In the genomic region with DNA sequence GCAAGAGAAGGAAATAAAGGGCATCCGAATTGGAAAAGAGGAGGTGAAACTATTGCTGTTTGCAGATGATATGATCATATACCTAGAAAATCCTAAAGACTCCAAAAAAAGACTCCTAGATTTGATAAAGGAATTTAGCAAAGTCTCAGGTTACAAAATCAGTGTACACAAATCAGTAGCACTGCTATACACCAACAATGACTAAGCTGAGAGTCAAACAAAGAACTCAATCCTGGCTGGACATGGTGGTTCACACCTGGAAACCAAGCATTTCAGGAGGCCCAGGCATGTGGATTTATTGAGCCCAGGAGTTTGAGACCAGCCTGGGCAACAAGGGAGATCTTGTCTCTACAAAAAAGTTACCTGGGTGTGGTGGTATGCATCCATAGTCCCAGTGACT, we compare ENCODE assay signal across 27 cellular contexts.
A peak's percentile ranks its signal among the peaks of the same experiment; 100 is the strongest.
DNase-seq lines count a peak whose midpoint lies in the region; ATAC-seq, FAIRE-seq and TF ChIP-seq lines count a peak whose summit lies in the region.
"Had no signal": no experiment of that assay in that cellular context is flagged by ENCODE, and none has a peak within 500 bp of the region (broad histone marks: within the 10 kb centered on the region; RNA-seq: fewer than 3 reads in every experiment).

No MANE protein-coding gene starts in this region.

- peaks cover 4% of the 10 kb centered on the region for H3K9me1 ChIP-seq in IMR-90 (ENCODE audit: insufficient read depth, low read length)

- H2BK20ac ChIP-seq in IMR-90 (ENCODE audit: low read depth, low read length), result no peak overlapping the region

- H3K27ac Mint-ChIP-seq in activated naive CD8-positive, alpha-beta T cell treated with anti-CD3 and anti-CD28 coated beads for 36 hours, result no peak overlapping the region
- H3K27ac Mint-ChIP-seq in GM23338, result no peak overlapping the region
- H3K27ac Mint-ChIP-seq: CD14-positive monocyte; CD4-positive, alpha-beta memory T cell; CD8-positive, alpha-beta memory T cell had no signal

- H3K27me3 Mint-ChIP-seq in activated naive CD8-positive, alpha-beta T cell treated with anti-CD3 and anti-CD28 coated beads for 36 hours, result no peaks in the 10 kb centered on the region
- H3K27me3 Mint-ChIP-seq in GM23338 (ENCODE audit: insufficient read depth, low read depth, poor library complexity), result no peaks in the 10 kb centered on the region
- H3K27me3 Mint-ChIP-seq: CD4-positive, alpha-beta memory T cell; CD4-positive, CD25-positive, alpha-beta regulatory T cell had no signal

- H4K5ac ChIP-seq in IMR-90 (ENCODE audit: low read depth, low read length), result no peak overlapping the region

- FAIRE-seq in bronchial epithelial cell (lab: Jason Lieb, UNC), result no peak
- FAIRE-seq: A204.1, GM12878, GM12892, GM18507 had no signal

- H3K4me2 ChIP-seq in IMR-90 (ENCODE audit: low read depth, low read length), result no peak overlapping the region
- H3K4me2 ChIP-seq in PC-3 (ENCODE audit: low read length), result no peak overlapping the region
- no peak overlapping the region for H3K4me2 ChIP-seq in GM23338
- H3K4me2 ChIP-seq: BLaER1 had no signal

- H3K56ac ChIP-seq in IMR-90 (ENCODE audit: extremely low read depth, insufficient read depth, low read length), result no peak overlapping the region

- H3K9me3 ChIP-seq in IMR-90 (ENCODE audit: control insufficient read depth, insufficient read depth, low read length) (peaks cover 6% of the 10 kb centered on the region), PC-3 (ENCODE audit: low read length) (no peaks in the 10 kb centered on the region)
- H3K9me3 ChIP-seq: BE2C had no signal

- H2AK5ac ChIP-seq in IMR-90 (ENCODE audit: low read depth, low read length), result no peak overlapping the region

- H3K9me3 Mint-ChIP-seq in activated naive CD8-positive, alpha-beta T cell treated with anti-CD3 and anti-CD28 coated beads for 36 hours, result peaks cover 7% of the 10 kb centered on the region
- H3K9me3 Mint-ChIP-seq in GM23338, result no peaks in the 10 kb centered on the region

- H3K79me2 ChIP-seq in PC-3 (ENCODE audit: low read length), result no peaks in the 10 kb centered on the region
- no peaks in the 10 kb centered on the region for H3K79me2 ChIP-seq in GM23338 (replicated peaks; ENCODE audit: insufficient read depth)

- DNase-seq in IMR-90, result peak; percentile 15
- peak; percentile 64 for DNase-seq in PC-3
- peak; percentile 13 for DNase-seq in bronchial epithelial cell (ENCODE audit: low read depth)
- DNase-seq in iris pigment epithelial cell (ENCODE audit: low read depth), result peak; percentile 25
- no peak for DNase-seq in retina
- DNase-seq in activated naive CD8-positive, alpha-beta T cell treated with anti-CD3 and anti-CD28 coated beads for 36 hours, result no peak
- DNase-seq in GM23338 (ENCODE audit: low spot score), result no peak
- DNase-seq: 8988T; ACHN; BE2C; C1 segment of cervical spinal cord; CD4-positive, alpha-beta memory T cell; CD4-positive, CD25-positive, alpha-beta regulatory T cell; CD8-positive, alpha-beta memory T cell; COR-L47; DMS 273 treated with DMSO at 0.1 percent for 48 hours; DMS153; DMS79; DND-41; EL; GDM1 had no signal

- CTCF ChIA-PET in IMR-90 (lab: Yijun Ruan, JAX) (no interaction called here), PC-3 (lab: Charles Lee) (no interaction called here)

- no peak overlapping the region for H2BK5ac ChIP-seq in IMR-90 (ENCODE audit: low read depth, low read length, poor library complexity, severe bottlenecking)

- H3K14ac ChIP-seq in IMR-90 (replicated peaks; ENCODE audit: low read depth, low read length), result peak overlapping the region; percentile 28; the same call in 1 of the 2 replicates

- no CpG with 5 or more reads among the region's 1 CpG for WGBS in IMR-90 (ENCODE audit: extremely low coverage in 2 of 2, insufficient read length in 1 of 2), 2 experiments

- H3K4me1 Mint-ChIP-seq in activated naive CD8-positive, alpha-beta T cell treated with anti-CD3 and anti-CD28 coated beads for 36 hours, result no peaks in the 10 kb centered on the region
- H3K4me1 Mint-ChIP-seq in GM23338, result no peaks in the 10 kb centered on the region
- H3K4me1 Mint-ChIP-seq: CD4-positive, alpha-beta memory T cell; CD8-positive, alpha-beta memory T cell had no signal

- H3K79me1 ChIP-seq in IMR-90 (ENCODE audit: low read depth in 1 of 2, low read length in 2 of 2), result no peaks in the 10 kb centered on the region

- TF ChIP-seq CTCF in IMR-90 (conservative IDR thresholded peaks at IDR 0.05; ENCODE audit: low read depth, low read length) (no peak), PC-3 (conservative IDR thresholded peaks at IDR 0.05; ENCODE audit: low read depth, low read length) (no peak), bronchial epithelial cell (IDR thresholded peaks at IDR 0.05; ENCODE audit: insufficient read depth, low read length, severe bottlenecking) (no peak), GM23338 (conservative IDR thresholded peaks at IDR 0.05; ENCODE audit: low read depth in 2 of 2) (no peak)

- no peaks in the 10 kb centered on the region for H3K36me3 Mint-ChIP-seq in activated naive CD8-positive, alpha-beta T cell treated with anti-CD3 and anti-CD28 coated beads for 36 hours
- no peaks in the 10 kb centered on the region for H3K36me3 Mint-ChIP-seq in GM23338 (ENCODE audit: low read depth)
- H3K36me3 Mint-ChIP-seq: CD14-positive monocyte; CD4-positive, alpha-beta memory T cell; CD4-positive, CD25-positive, alpha-beta regulatory T cell had no signal

- no TSS peak for BruUV-seq in IMR-90 (replicated peaks; lab: Mats Ljungman, UMichigan)
- no TSS peak for BruUV-seq in PC-3 (replicated peaks; lab: Mats Ljungman, UMichigan)

- H2AK9ac ChIP-seq in IMR-90 (replicated peaks; ENCODE audit: low read depth, low read length, poor library complexity), result no peak overlapping the region

- intact Hi-C loops in IMR-90 (cut with micrococcal nuclease) (no loop called here), PC-3 (cut with micrococcal nuclease) (no loop called here)

- H4K8ac ChIP-seq in IMR-90 (ENCODE audit: low read depth in 2 of 2, low read length in 2 of 2), result no peak overlapping the region

- no peaks in the 10 kb centered on the region for H3F3A ChIP-seq in PC-3 (ENCODE audit: low read length, unreplicated experiment)
- no peaks in the 10 kb centered on the region for H3F3A ChIP-seq in GM23338 (replicated peaks; ENCODE audit: low read depth)

- H3K4me3 ChIP-seq in IMR-90 (ENCODE audit: insufficient read depth, low read depth, low read length) (no peak overlapping the region), PC-3 (ENCODE audit: low read length) (no peak overlapping the region), bronchial epithelial cell (ENCODE audit: low read depth, low read length) (no peak overlapping the region), GM23338 (no peak overlapping the region)
- H3K4me3 ChIP-seq: BLaER1, GM12878 had no signal

- H3K18ac ChIP-seq in IMR-90 (ENCODE audit: low read depth, low read length), result no peak overlapping the region

- no peak overlapping the region for H4K91ac ChIP-seq in IMR-90 (ENCODE audit: insufficient read depth, low read depth, low read length)

- no peaks in the 10 kb centered on the region for H4K20me1 ChIP-seq in IMR-90 (ENCODE audit: insufficient read depth, low read length)
- H4K20me1 ChIP-seq in PC-3 (ENCODE audit: low read length), result no peaks in the 10 kb centered on the region
- H4K20me1 ChIP-seq in GM23338 (replicated peaks; ENCODE audit: insufficient read depth), result no peaks in the 10 kb centered on the region
- H4K20me1 ChIP-seq: BLaER1 had no signal

- TF ChIP-seq POLR2A in IMR-90 (IDR thresholded peaks at IDR 0.05; ENCODE audit: low read depth, low read length), result no peak

- H3K27ac ChIP-seq in IMR-90 (ENCODE audit: insufficient read depth, low read length) (no peak overlapping the region), PC-3 (ENCODE audit: low read length) (no peak overlapping the region), GM23338 (ENCODE audit: low read depth) (no peak overlapping the region)
- H3K27ac ChIP-seq: BLaER1 had no signal

- H3K4me3 Mint-ChIP-seq in activated naive CD8-positive, alpha-beta T cell treated with anti-CD3 and anti-CD28 coated beads for 36 hours, result no peak overlapping the region
- no peak overlapping the region for H3K4me3 Mint-ChIP-seq in GM23338
- H3K4me3 Mint-ChIP-seq: CD14-positive monocyte; CD4-positive, alpha-beta memory T cell; CD4-positive, CD25-positive, alpha-beta regulatory T cell; CD8-positive, alpha-beta memory T cell had no signal

- H2AFZ ChIP-seq in IMR-90 (replicated peaks; ENCODE audit: low read length, poor library complexity), result no peak overlapping the region
- H2AFZ ChIP-seq in PC-3 (ENCODE audit: low read length), result no peak overlapping the region
- no peak overlapping the region for H2AFZ ChIP-seq in GM23338

- no peak overlapping the region for H2BK15ac ChIP-seq in IMR-90 (ENCODE audit: low read depth, low read length)

- no peak overlapping the region for H2BK120ac ChIP-seq in IMR-90 (ENCODE audit: low read depth, low read length)

- no peaks in the 10 kb centered on the region for H3K27me3 ChIP-seq in IMR-90 (ENCODE audit: control insufficient read depth, insufficient read depth, low read length)
- H3K27me3 ChIP-seq in PC-3 (ENCODE audit: low read length), result no peaks in the 10 kb centered on the region
- no peaks in the 10 kb centered on the region for H3K27me3 ChIP-seq in bronchial epithelial cell (ENCODE audit: control insufficient read depth, insufficient read depth, low read length)
- no peaks in the 10 kb centered on the region for H3K27me3 ChIP-seq in GM23338 (ENCODE audit: insufficient read depth)
- H3K27me3 ChIP-seq: BE2C, BLaER1 had no signal

- no peaks in the 10 kb centered on the region for H3K36me3 ChIP-seq in IMR-90 (ENCODE audit: control insufficient read depth, insufficient read depth, low read length)
- H3K36me3 ChIP-seq in PC-3 (ENCODE audit: low read depth, low read length), result no peaks in the 10 kb centered on the region
- no peaks in the 10 kb centered on the region for H3K36me3 ChIP-seq in bronchial epithelial cell (ENCODE audit: control insufficient read depth, insufficient read depth, low read length)
- H3K36me3 ChIP-seq in GM23338 (ENCODE audit: insufficient read depth), result no peaks in the 10 kb centered on the region
- H3K36me3 ChIP-seq: BE2C, BLaER1 had no signal

- POLR2A ChIA-PET in IMR-90 (lab: Charles Lee; ENCODE audit: unreplicated experiment) (no interaction called here), PC-3 (lab: Charles Lee; ENCODE audit: unreplicated experiment) (no interaction called here)

- ATAC-seq in IMR-90 (ENCODE audit: low read depth), result no peak
- ATAC-seq in PC-3, result peak; percentile 74
- no peak for ATAC-seq in GM23338
- ATAC-seq: GM12878 had no signal

- H3K4ac ChIP-seq in IMR-90 (ENCODE audit: low read depth, low read length), result no peak overlapping the region

- dilution Hi-C loops in IMR-90 (cut with HindIII; ENCODE audit: low sequenced_read_pairs, unreplicated experiment), result no loop called here

- TF ChIP-seq RAD21 in IMR-90 (IDR thresholded peaks at IDR 0.05; ENCODE audit: low read length), result no peak

- H3K4me1 ChIP-seq in IMR-90 (ENCODE audit: control insufficient read depth, insufficient read depth, low read length) (peaks cover 3% of the 10 kb centered on the region; the same call in 1 of the 2 replicates), PC-3 (ENCODE audit: insufficient read depth, low read length) (peaks cover 7% of the 10 kb centered on the region; the same call in 1 of the 2 replicates), GM23338 (ENCODE audit: insufficient read depth) (no peaks in the 10 kb centered on the region)
- H3K4me1 ChIP-seq: BE2C, BLaER1 had no signal

- in situ Hi-C loops in IMR-90 (cut with MboI; ENCODE audit: low sequenced_read_pairs), result no loop called here

- no peak overlapping the region for H3K23ac ChIP-seq in IMR-90 (ENCODE audit: low read depth, low read length)

- H3K9ac ChIP-seq in IMR-90 (ENCODE audit: low read depth, low read length), result no peak overlapping the region
- no peak overlapping the region for H3K9ac ChIP-seq in PC-3 (ENCODE audit: low read length)
- H3K9ac ChIP-seq: BLaER1 had no signal

- no peaks in the 10 kb centered on the region for H3K9me2 ChIP-seq in PC-3 (replicated peaks; ENCODE audit: low read length)
- H3K9me2 ChIP-seq in GM23338 (ENCODE audit: insufficient read depth), result peaks cover 3% of the 10 kb centered on the region; the same call in 1 of the 2 replicates

Comparison
In these comparisons a context has a peak if more than half of its experiments do, and no peak if none do; other contexts are left out.
1. DNase-seq: peak in IMR-90 (single experiment), PC-3 (single experiment), bronchial epithelial cell (single experiment) and iris pigment epithelial cell (single experiment); none in retina (single experiment), activated naive CD8-positive, alpha-beta T cell treated with anti-CD3 and anti-CD28 coated beads for 36 hours (single experiment) and GM23338 (single experiment).